23 cellular contexts compared by ENCODE assay signal in the genomic region with DNA sequence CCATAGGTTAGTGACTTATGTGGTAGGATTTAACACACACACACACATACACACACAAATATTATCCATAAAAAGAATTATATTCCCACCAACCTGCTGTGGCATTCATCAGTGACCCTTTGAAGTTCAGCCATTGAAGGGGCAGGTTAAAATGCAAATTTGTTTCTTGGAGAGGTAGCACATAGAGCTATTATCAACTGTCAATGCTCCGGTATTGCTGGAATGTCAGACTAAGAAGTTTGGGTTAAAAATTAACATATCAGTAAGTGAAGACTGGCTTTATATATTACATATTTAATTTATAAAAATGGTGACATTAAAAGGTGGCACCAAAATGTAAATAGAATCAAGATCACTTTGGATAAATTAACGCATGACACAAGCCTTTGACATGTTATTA.
"Had no signal": no experiment of that assay in that cellular context is flagged by ENCODE, and none has a peak within 500 bp of the region (broad histone marks: within the 10 kb centered on the region; RNA-seq: fewer than 3 reads in every experiment).

No MANE protein-coding gene starts in this region.

- H3K4me1 Mint-ChIP-seq: natural killer cell, T-helper 17 cell had no signal

- H3K27ac Mint-ChIP-seq: activated naive CD8-positive, alpha-beta T cell treated with anti-CD3 and anti-CD28 coated beads, Interleukin-2, amount 50 U/mL, for 24 hours; natural killer cell; T-helper 17 cell had no signal

- H3K27ac ChIP-seq: epithelial cell of prostate, heart right ventricle, ovary, prostate gland, right atrium auricular region had no signal

- H3K4me1 ChIP-seq: prostate gland, right atrium auricular region had no signal

- H3K9me3 Mint-ChIP-seq: activated naive CD8-positive, alpha-beta T cell treated with anti-CD3 and anti-CD28 coated beads, Interleukin-2, amount 50 U/mL, for 24 hours; natural killer cell; stimulated activated naive CD8-positive, alpha-beta T cell treated with anti-CD3 and anti-CD28 coated beads, Interleukin-15, Interleukin-2, amounts not matched to agents 100 ng/mL and 50 ng/mL, for 24 hours had no signal

- H3K4me3 Mint-ChIP-seq: activated naive CD8-positive, alpha-beta T cell treated with anti-CD3 and anti-CD28 coated beads, Interleukin-2, amount 50 U/mL, for 24 hours; natural killer cell; stimulated activated naive CD8-positive, alpha-beta T cell treated with anti-CD3 and anti-CD28 coated beads, Interleukin-15, Interleukin-2, amounts not matched to agents 100 ng/mL and 50 ng/mL, for 24 hours; T-helper 17 cell had no signal

- H3K4me3 ChIP-seq: coronary artery, gastroesophageal sphincter, heart right ventricle, ovary, prostate gland, right atrium auricular region, tibial artery had no signal

- H3K27me3 ChIP-seq: ovary, right atrium auricular region, tibial artery had no signal

- DNase-seq: activated CD4-positive, alpha-beta T cell treated with anti-CD3 and anti-CD28 coated beads for 4 hours; activated CD4-positive, alpha-beta T cell treated with anti-CD3 and anti-CD28 coated beads, Interleukin-2, amount 50 U/mL, for 48 hours; activated CD4-positive, CD25-positive, alpha-beta regulatory T cell; activated effector memory CD4-positive, alpha-beta T cell treated with Interleukin-2 at 50 U/mL for 16 hours; activated naive CD4-positive, alpha-beta T cell treated with anti-CD3 and anti-CD28 coated beads, Interleukin-2, amount 50 U/mL, for 16 hours; activated naive CD8-positive, alpha-beta T cell treated with anti-CD3 and anti-CD28 coated beads, Interleukin-2, amount 50 U/mL, for 24 hours; activated T-cell treated with anti-CD3 and anti-CD28 coated beads, Interleukin-2, amount 50 U/mL, for 48 hours; cerebellar nuclear complex; heart right ventricle; islet precursor cell; left colon; natural killer cell; ovary; stimulated activated CD4-positive, alpha-beta T cell treated with anti-CD3 and anti-CD28 coated beads, Interleukin-4, amount 100 ng/mL, for 24 hours; substantia nigra; T-helper 17 cell; tibial artery had no signal

- H3K36me3 Mint-ChIP-seq: natural killer cell had no signal

- ATAC-seq: activated naive CD8-positive, alpha-beta T cell treated with anti-CD3 and anti-CD28 coated beads, Interleukin-2, amount 50 U/mL, for 24 hours; gastroesophageal sphincter; left colon; natural killer cell; T-helper 17 cell had no signal

- H3K27me3 Mint-ChIP-seq: activated naive CD8-positive, alpha-beta T cell treated with anti-CD3 and anti-CD28 coated beads, Interleukin-2, amount 50 U/mL, for 24 hours; stimulated activated naive CD8-positive, alpha-beta T cell treated with anti-CD3 and anti-CD28 coated beads, Interleukin-15, Interleukin-2, amounts not matched to agents 100 ng/mL and 50 ng/mL, for 24 hours; T-helper 17 cell had no signal

- H3K9me3 ChIP-seq: gastroesophageal sphincter, heart right ventricle, ovary, prostate gland, right atrium auricular region, tibial artery had no signal

- H3K36me3 ChIP-seq: gastroesophageal sphincter, heart right ventricle, ovary, prostate gland, right atrium auricular region, tibial artery had no signal
